ENCODE assay signal across 8 cellular contexts in genomic region chr17:80991645-80992076, GRCh38. TPM values are rescaled to one million over a fixed set of nuclear protein-coding genes. Genes with fewer than 3 reads are reported as not detected.
DNase-seq lines count a peak whose midpoint lies in the region; ATAC-seq, FAIRE-seq and TF ChIP-seq lines count a peak whose summit lies in the region.

Gene CHMP6 (plus strand): TSS chr17:80991841. CDS start chr17:80991919, 78 bp downstream.

- peaks cover 3 to 13% of the 10 kb centered on the region in 2 experiments for H3K36me3 ChIP-seq in endothelial cell of umbilical vein (ENCODE audit: control insufficient read depth in 2 of 2, extremely low read depth in 1 of 2, insufficient read depth in 2 of 2, low read length in 2 of 2)

- H3K9ac ChIP-seq in endothelial cell of umbilical vein (replicated peaks; ENCODE audit: extremely low read depth, insufficient read depth, low read length), result peak within 1 kb of the TSS; percentile 77

- H3K9me1 ChIP-seq in endothelial cell of umbilical vein (replicated peaks; ENCODE audit: control insufficient read depth, extremely low read depth, insufficient read depth, low read length), result no peaks in the 10 kb centered on the region

- TF ChIP-seq POLR2A in endothelial cell of umbilical vein (IDR thresholded peaks at IDR 0.05; ENCODE audit: low read depth, low read length), result no peak

- peaks cover 2% of the 10 kb centered on the region for H3K27me3 Mint-ChIP-seq in HFFc6 (ENCODE audit: insufficient read depth)
- peaks cover 1% of the 10 kb centered on the region for H3K27me3 Mint-ChIP-seq in mesothelial cell of epicardium (ENCODE audit: low read depth)

- intact Hi-C loops in endothelial cell of umbilical vein (cut with micrococcal nuclease), result no loop called here

- no peak for ATAC-seq in HG02840 (IDR thresholded peaks at IDR 0.05; ENCODE audit: low FRiP score, unreplicated experiment)

- H3K27ac Mint-ChIP-seq in HFFc6 (peak within 1 kb of the TSS; percentile 33), mesothelial cell of epicardium (peak within 1 kb of the TSS; percentile 50)

- peak within 1 kb of the TSS; percentile 92 for H3K4me2 ChIP-seq in endothelial cell of umbilical vein (ENCODE audit: insufficient read depth, low read length)

- peak within 1 kb of the TSS; percentile 30 for H3K27ac ChIP-seq in endothelial cell of umbilical vein (ENCODE audit: insufficient read depth, low read depth, low read length)

- H2AFZ ChIP-seq in endothelial cell of umbilical vein (ENCODE audit: low read depth, low read length), result peak within 1 kb of the TSS; percentile 94

- POLR2A ChIA-PET in endothelial cell of umbilical vein (lab: Charles Lee), result no interaction called here

- peaks cover 14% of the 10 kb centered on the region for H3K79me2 ChIP-seq in endothelial cell of umbilical vein (ENCODE audit: control insufficient read depth, insufficient read depth, low read length)

- peak; percentile 66 for TF ChIP-seq CTCF in HFFc6 (IDR thresholded peaks at IDR 0.05)
- TF ChIP-seq CTCF in endothelial cell of umbilical vein (IDR thresholded peaks at IDR 0.05; ENCODE audit: extremely low read depth in 1 of 2, insufficient read depth in 1 of 2, low read depth in 1 of 2, low read length in 2 of 2), result no peak
- no peak for TF ChIP-seq CTCF in mesothelial cell of epicardium (IDR thresholded peaks at IDR 0.05; ENCODE audit: unreplicated experiment)

- H3K4me3 ChIP-seq in endothelial cell of umbilical vein (replicated peaks in 1 of 3; ENCODE audit: insufficient read depth in 1 of 3, low read depth in 1 of 3, low read length in 3 of 3), result peak within 1 kb of the TSS; percentile 73 to 79 (median 74)

- H3K9me3 ChIP-seq in endothelial cell of umbilical vein (replicated peaks; ENCODE audit: control insufficient read depth, insufficient read depth, low read length), result no peaks in the 10 kb centered on the region

- H3K4me1 ChIP-seq in endothelial cell of umbilical vein (ENCODE audit: control insufficient read depth, extremely low read depth, insufficient read depth, low read length), result peaks cover 9% of the 10 kb centered on the region

- H3K4me3 Mint-ChIP-seq in HFFc6, result peak within 1 kb of the TSS; percentile 86
- peak within 1 kb of the TSS; percentile 69 for H3K4me3 Mint-ChIP-seq in mesothelial cell of epicardium

- no peaks in the 10 kb centered on the region for H4K20me1 ChIP-seq in endothelial cell of umbilical vein (replicated peaks; ENCODE audit: control insufficient read depth, extremely low read depth, insufficient read depth, low read length)

- H3K27me3 ChIP-seq in endothelial cell of umbilical vein (ENCODE audit: control insufficient read depth in 2 of 2, insufficient read depth in 2 of 2, low read length in 2 of 2), result no peaks in the 10 kb centered on the region

- dilution Hi-C loops in endothelial cell of umbilical vein (cut with MboI; ENCODE audit: extremely low pct_ligation_motif_present, low sequenced_read_pairs), result no loop called here

- no TSS peak for BruUV-seq in endothelial cell of umbilical vein (replicated peaks; lab: Mats Ljungman, UMichigan)

- H3K4me1 Mint-ChIP-seq in HFFc6 (ENCODE audit: low read depth) (peaks cover 19% of the 10 kb centered on the region), mesothelial cell of epicardium (peaks cover 9% of the 10 kb centered on the region)

- H3K36me3 Mint-ChIP-seq in HFFc6 (ENCODE audit: low read depth) (no peaks in the 10 kb centered on the region), mesothelial cell of epicardium (peaks cover 6% of the 10 kb centered on the region)

- H3K9me3 Mint-ChIP-seq in HFFc6 (no peaks in the 10 kb centered on the region), mesothelial cell of epicardium (no peaks in the 10 kb centered on the region)

- FAIRE-seq in endothelial cell of umbilical vein (lab: Jason Lieb, UNC), result peak; percentile 38

- peak; percentile 8 for DNase-seq in DMS79 treated with DMSO at 0.1 percent for 48 hours (lab: John Stamatoyannopoulos, UW)
- peak; percentile 40 for DNase-seq in HFFc6
- DNase-seq in NOMO-1 treated with DMSO at 0.1 percent for 48 hours (lab: John Stamatoyannopoulos, UW; ENCODE audit: unreplicated experiment), result peak; percentile 28
- peak; percentile 90 for DNase-seq in activated CD8-positive, alpha-beta memory T cell treated with anti-CD3 and anti-CD28 coated beads, Interleukin-2, amount 50 U/mL, for 48 hours
- peak; percentile 52 for DNase-seq in endothelial cell of umbilical vein (ENCODE audit: low read depth, low spot score)
- DNase-seq in mesothelial cell of epicardium (ENCODE audit: low spot score in 2 of 2, unreplicated experiment in 2 of 2), result peak; percentile 57 to 75
- DNase-seq in stimulated activated CD8-positive, alpha-beta memory T cell treated with anti-CD3 and anti-CD28 coated beads, Interleukin-15, amount 100 ng/mL, for 4 hours (ENCODE audit: low read depth in 2 of 2), result peak; percentile 22 to 51

- CTCF ChIA-PET in endothelial cell of umbilical vein (lab: Charles Lee), result interaction anchor here (0.6 to 1.5 kb wide), 5 partner anchors 13 to 565 kb away, joined by 3 to 5 read pairs (median 4); no protein-coding TSS in a partner anchor

TF ChIP-seq in endothelial cell of umbilical vein, 7 proteins besides CTCF, POLR2A, EP300 and RAD21:
- TF ChIP-seq POLR2AphosphoS5 (IDR thresholded peaks at IDR 0.05; ENCODE audit: insufficient read depth, low read depth, low read length), result peak; percentile 83
- TF ChIP-seq GATA2 (IDR thresholded peaks at IDR 0.05; ENCODE audit: insufficient read depth, insufficient read length, low read depth, low read length), result no peak

RNA-seq across cellular contexts. Expression of gene CHMP6, which starts in this region (rescaled TPM):
- 10 to 100 TPM; 27.6 to 38.5 (median 31.5) TPM for total RNA-seq in HFFc6 (2021; fragmentation: NEBNext Ultra II Directional; extraction: Animal tissue kit (Norgen Biotek cat#: 25700))
- total RNA-seq in endothelial cell of umbilical vein, result 42.5 and 42.6 TPM in 2 replicates
- polyA plus RNA-seq in endothelial cell of umbilical vein, result 48.5 and 59.9 TPM in 2 replicates
- polyA plus RNA-seq in endothelial cell of umbilical vein (2011; cell fraction: cytosol; rRNA removed), result 37.2 and 48.7 TPM in 2 replicates
- polyA plus RNA-seq in endothelial cell of umbilical vein (2011; cell fraction: nucleus; rRNA removed), result 23.2 and 28.2 TPM in 2 replicates
- 22.5 and 29.6 TPM in 2 replicates for polyA plus RNA-seq in endothelial cell of umbilical vein (2012)
- 16.2 and 19.0 TPM in 2 replicates for polyA minus RNA-seq in endothelial cell of umbilical vein
- 9.1 TPM for polyA minus RNA-seq in endothelial cell of umbilical vein (2011; cell fraction: cytosol; rRNA and poly(A)+ RNA removed)
- 10.2 and 18.3 TPM in 2 replicates for polyA minus RNA-seq in endothelial cell of umbilical vein (2011; cell fraction: nucleus; rRNA and poly(A)+ RNA removed)
- total RNA-seq in mesothelial cell of epicardium, result 23.1 to 26.9 TPM (median 26.5 TPM) in 3 replicates

Comparison
In these comparisons a context has a peak if more than half of its experiments do, and no peak if none do; other contexts are left out.
1. DNase-seq: peak in every context shown above with its lines; median percentile 90 in activated CD8-positive, alpha-beta memory T cell treated with anti-CD3 and anti-CD28 coated beads, Interleukin-2, amount 50 U/mL, for 48 hours; 66 in mesothelial cell of epicardium; 52 in endothelial cell of umbilical vein; 40 in HFFc6; 36 in stimulated activated CD8-positive, alpha-beta memory T cell treated with anti-CD3 and anti-CD28 coated beads, Interleukin-15, amount 100 ng/mL, for 4 hours; 28 in NOMO-1 treated with DMSO at 0.1 percent for 48 hours; 8 in DMS79 treated with DMSO at 0.1 percent for 48 hours.